ENCODE assay signal across 1 cellular context in the genomic region with DNA sequence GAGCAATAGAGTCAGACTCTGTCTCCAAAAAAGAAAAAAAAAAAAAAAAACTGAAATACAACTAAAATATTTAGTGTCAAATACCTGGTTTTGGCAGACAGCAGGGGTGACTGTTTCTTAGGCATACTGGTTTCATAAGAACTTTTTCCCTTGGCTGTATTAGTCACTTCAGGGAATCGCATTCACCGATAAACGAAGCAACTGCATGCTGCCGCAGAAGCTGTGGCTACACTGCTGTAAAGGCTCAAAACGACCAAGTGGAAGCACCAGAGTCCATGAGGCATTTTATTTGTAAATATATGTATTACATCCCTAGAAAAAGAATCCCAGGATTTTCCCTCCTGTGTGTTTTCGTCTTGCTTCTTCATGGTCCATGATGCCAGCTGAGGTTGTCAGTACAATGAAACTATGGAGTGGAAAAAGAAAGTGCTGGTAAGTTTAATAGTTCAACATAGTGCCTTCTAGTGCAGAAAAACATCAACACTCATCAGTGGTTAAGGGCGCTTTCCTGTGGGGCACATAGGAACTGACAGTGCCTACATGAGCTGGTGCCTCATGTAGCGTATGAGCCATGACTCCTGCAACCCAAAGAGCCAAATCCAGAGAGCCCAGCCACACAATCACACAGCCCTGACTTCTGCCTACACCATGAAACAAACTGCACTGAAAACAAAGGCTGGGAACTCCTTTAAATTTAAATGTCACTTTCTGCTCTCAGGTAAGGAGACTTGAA.
TF ChIP-seq lines count a peak whose summit lies in the region.

No MANE protein-coding gene starts in this region.

TF ChIP-seq in GM12878, 131 proteins besides CTCF, POLR2A, EP300 and RAD21:
- TF ChIP-seq HSF1 (IDR thresholded peaks at IDR 0.05; ENCODE audit: low read depth, low read length) (no peak), POLR2AphosphoS5 (IDR thresholded peaks at IDR 0.05; ENCODE audit: low read length) (peak; percentile 61; the same call in 1 of the 2 replicates), MLLT1 (IDR thresholded peaks at IDR 0.05) (0 out of 2 replicates have a peak, but pooled peaks have one; percentile 55), POU2F2 (IDR thresholded peaks at IDR 0.05; ENCODE audit: borderline replicate concordance, low read depth, low read length) (no peak), CREM (IDR thresholded peaks at IDR 0.05; ENCODE audit: low read depth) (no peak)
- TF ChIP-seq, protein P1, sequence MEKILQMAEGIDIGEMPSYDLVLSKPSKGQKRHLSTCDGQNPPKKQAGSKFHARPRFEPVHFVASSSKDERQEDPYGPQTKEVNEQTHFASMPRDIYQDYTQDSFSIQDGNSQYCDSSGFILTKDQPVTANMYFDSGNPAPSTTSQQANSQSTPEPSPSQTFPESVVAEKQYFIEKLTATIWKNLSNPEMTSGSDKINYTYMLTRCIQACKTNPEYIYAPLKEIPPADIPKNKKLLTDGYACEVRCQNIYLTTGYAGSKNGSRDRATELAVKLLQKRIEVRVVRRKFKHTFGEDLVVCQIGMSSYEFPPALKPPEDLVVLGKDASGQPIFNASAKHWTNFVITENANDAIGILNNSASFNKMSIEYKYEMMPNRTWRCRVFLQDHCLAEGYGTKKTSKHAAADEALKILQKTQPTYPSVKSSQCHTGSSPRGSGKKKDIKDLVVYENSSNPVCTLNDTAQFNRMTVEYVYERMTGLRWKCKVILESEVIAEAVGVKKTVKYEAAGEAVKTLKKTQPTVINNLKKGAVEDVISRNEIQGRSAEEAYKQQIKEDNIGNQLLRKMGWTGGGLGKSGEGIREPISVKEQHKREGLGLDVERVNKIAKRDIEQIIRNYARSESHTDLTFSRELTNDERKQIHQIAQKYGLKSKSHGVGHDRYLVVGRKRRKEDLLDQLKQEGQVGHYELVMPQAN (conservative IDR thresholded peaks at IDR 0.05) = no peak
